ENCODE assay signal across 9 cellular contexts in the genomic region with DNA sequence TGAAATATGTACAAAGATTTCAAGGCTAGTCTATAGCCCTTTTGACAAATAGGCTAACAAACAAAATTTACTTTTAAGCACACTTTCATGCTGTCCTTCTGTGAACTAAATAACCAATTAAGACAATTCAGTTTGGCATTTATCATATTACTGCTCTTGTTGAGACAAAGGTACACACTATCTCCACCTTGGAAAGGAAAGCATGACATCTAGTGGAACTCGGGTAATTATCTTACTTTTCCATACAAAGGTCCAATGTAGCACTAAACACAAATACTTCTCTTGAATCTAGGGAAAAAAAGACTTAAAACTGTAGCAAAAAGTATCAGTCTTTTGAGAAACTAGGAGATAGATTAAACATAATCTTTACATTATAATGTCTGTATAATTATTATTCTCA.
A peak's percentile ranks its signal among the peaks of the same experiment; 100 is the strongest.
DNase-seq lines count a peak whose midpoint lies in the region; ATAC-seq and TF ChIP-seq lines count a peak whose summit lies in the region.
"Had no signal": no experiment of that assay in that cellular context is flagged by ENCODE, and none has a peak within 500 bp of the region (broad histone marks: within the 10 kb centered on the region; RNA-seq: fewer than 3 reads in every experiment).

No MANE protein-coding gene starts in this region.

- H3K9me3 ChIP-seq in RWPE2 (ENCODE audit: severe bottlenecking) (no peaks in the 10 kb centered on the region), HAP-1 (no peaks in the 10 kb centered on the region)

- ATAC-seq in RWPE2 (ENCODE audit: low read depth) (peak; percentile 59; the same call in 2 of the 3 replicates), GM19035 (IDR thresholded peaks at IDR 0.05; ENCODE audit: unreplicated experiment) (no peak)
- ATAC-seq: naive thymus-derived CD8-positive, alpha-beta T cell had no signal

- no peaks in the 10 kb centered on the region for H3K27me3 ChIP-seq in RWPE2 (ENCODE audit: insufficient read depth, poor library complexity, severe bottlenecking)
- no peaks in the 10 kb centered on the region for H3K27me3 ChIP-seq in HAP-1 (ENCODE audit: low read depth)

- peak; percentile 46 for TF ChIP-seq CTCF in RWPE2 (IDR thresholded peaks at IDR 0.05; ENCODE audit: poor library complexity, severe bottlenecking)

- peaks cover 24% of the 10 kb centered on the region for H3K36me3 ChIP-seq in RWPE2 (ENCODE audit: low read depth)
- H3K36me3 ChIP-seq in HAP-1 (replicated peaks), result no peaks in the 10 kb centered on the region; the same call in 1 of the 2 replicates

- no peaks in the 10 kb centered on the region for H3K4me1 ChIP-seq in RWPE2 (ENCODE audit: insufficient read depth, poor library complexity, severe bottlenecking)
- H3K4me1 ChIP-seq in HAP-1, result no peaks in the 10 kb centered on the region

- in situ Hi-C loops in HAP-1 (cut with MboI; ENCODE audit: low sequenced_read_pairs), result no loop called here

- no peak overlapping the region for H3K27ac ChIP-seq in RWPE2 (ENCODE audit: poor library complexity, severe bottlenecking)

- DNase-seq in DMS79 treated with DMSO at 0.1 percent for 48 hours (lab: John Stamatoyannopoulos, UW) (peak; percentile 51), H4 (ENCODE audit: low spot score) (peak; percentile 46), RWPE2 (ENCODE audit: low spot score) (no peak), kidney glomerular epithelial cell (lab: John Stamatoyannopoulos, UW) (peak; percentile 40), HuH-7.5 (ENCODE audit: low spot score) (no peak), HPDE6-E6E7 (ENCODE audit: extremely low spot score) (no peak), HAP-1 (ENCODE audit: low spot score in 2 of 2) (no peak)

- H3K4me3 ChIP-seq in RWPE2 (ENCODE audit: severe bottlenecking) (no peak overlapping the region), HAP-1 (no peak overlapping the region)

Comparison
In these comparisons a context has a peak if more than half of its experiments do, and no peak if none do; other contexts are left out.
1. DNase-seq: peak in DMS79 treated with DMSO at 0.1 percent for 48 hours (single experiment), H4 (single experiment) and kidney glomerular epithelial cell (single experiment); none in RWPE2 (single experiment), HuH-7.5 (single experiment), HPDE6-E6E7 (single experiment) and HAP-1 (0 of 2).